In the genomic region with DNA sequence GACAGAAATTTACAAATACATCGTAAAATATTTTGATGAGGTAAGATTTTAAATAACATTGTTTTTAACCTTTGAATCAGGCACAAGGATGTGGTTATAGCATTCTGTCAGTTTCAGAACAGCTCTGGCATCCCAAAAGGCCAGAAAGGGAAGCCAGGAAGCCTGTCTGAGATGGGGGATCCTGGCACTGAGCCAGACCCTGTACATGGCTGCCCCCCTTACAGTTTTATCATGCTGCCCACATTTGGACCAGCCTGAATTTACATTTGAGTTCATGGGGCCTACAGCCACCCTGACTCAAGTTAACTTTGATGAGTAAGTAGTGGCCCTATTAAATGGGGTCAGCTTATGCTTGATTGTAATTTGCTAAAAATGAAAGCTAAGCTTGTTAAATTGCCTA, we compare ENCODE assay signal across 18 cellular contexts.
"Had no signal": no experiment of that assay in that cellular context is flagged by ENCODE, and none has a peak within 500 bp of the region (broad histone marks: within the 10 kb centered on the region; RNA-seq: fewer than 3 reads in every experiment).

No MANE protein-coding gene starts in this region.

- ATAC-seq: left lobe of liver, T-helper 17 cell had no signal

- H3K9me3 ChIP-seq: colonic mucosa, prostate gland, right atrium auricular region, stomach, upper lobe of right lung had no signal

- H3K27me3 Mint-ChIP-seq: activated CD4-positive, alpha-beta memory T cell treated with anti-CD3 and anti-CD28 coated beads for 36 hours; activated T-cell treated with anti-CD3 and anti-CD28 coated beads, Interleukin-2, amount 50 U/mL, for 24 hours; central memory CD8-positive, alpha-beta T cell; T-helper 17 cell had no signal

- H3K36me3 ChIP-seq: brain microvascular endothelial cell, colonic mucosa, prostate gland, right atrium auricular region had no signal

- H3K27ac ChIP-seq: brain microvascular endothelial cell, colonic mucosa, prostate gland, right atrium auricular region, upper lobe of right lung had no signal

- H3K4me3 ChIP-seq: colonic mucosa, lung, prostate gland, right atrium auricular region, stomach, upper lobe of right lung had no signal

- H3K4me1 ChIP-seq: colonic mucosa, prostate gland had no signal

- H3K9me3 Mint-ChIP-seq: activated CD4-positive, alpha-beta memory T cell treated with anti-CD3 and anti-CD28 coated beads for 36 hours; activated naive CD4-positive, alpha-beta T cell treated with anti-CD3 and anti-CD28 coated beads for 36 hours; activated T-cell treated with anti-CD3 and anti-CD28 coated beads, Interleukin-2, amount 50 U/mL, for 24 hours; central memory CD8-positive, alpha-beta T cell had no signal

- H3K27me3 ChIP-seq: brain microvascular endothelial cell, colonic mucosa, right atrium auricular region, stomach, upper lobe of right lung had no signal

- H3K27ac Mint-ChIP-seq: activated CD4-positive, alpha-beta memory T cell treated with anti-CD3 and anti-CD28 coated beads for 36 hours; activated naive CD4-positive, alpha-beta T cell treated with anti-CD3 and anti-CD28 coated beads for 36 hours; activated T-cell treated with anti-CD3 and anti-CD28 coated beads, Interleukin-2, amount 50 U/mL, for 24 hours; T-helper 17 cell had no signal

- DNase-seq: activated CD4-positive, alpha-beta memory T cell treated with anti-CD3 and anti-CD28 coated beads for 36 hours; activated naive CD4-positive, alpha-beta T cell treated with anti-CD3 and anti-CD28 coated beads for 36 hours; activated T-cell treated with anti-CD3 and anti-CD28 coated beads, Interleukin-2, amount 50 U/mL, for 24 hours; colonic mucosa; erythroblast; foreskin melanocyte; glutamatergic neuron; hypothalamus; kidney; stomach; T-helper 17 cell; upper lobe of right lung had no signal

- H3K4me3 Mint-ChIP-seq: activated CD4-positive, alpha-beta memory T cell treated with anti-CD3 and anti-CD28 coated beads for 36 hours; activated naive CD4-positive, alpha-beta T cell treated with anti-CD3 and anti-CD28 coated beads for 36 hours; activated T-cell treated with anti-CD3 and anti-CD28 coated beads, Interleukin-2, amount 50 U/mL, for 24 hours; central memory CD8-positive, alpha-beta T cell; T-helper 17 cell had no signal
